Comparison of ENCODE assay signal across 1 cellular context in the genomic region with DNA sequence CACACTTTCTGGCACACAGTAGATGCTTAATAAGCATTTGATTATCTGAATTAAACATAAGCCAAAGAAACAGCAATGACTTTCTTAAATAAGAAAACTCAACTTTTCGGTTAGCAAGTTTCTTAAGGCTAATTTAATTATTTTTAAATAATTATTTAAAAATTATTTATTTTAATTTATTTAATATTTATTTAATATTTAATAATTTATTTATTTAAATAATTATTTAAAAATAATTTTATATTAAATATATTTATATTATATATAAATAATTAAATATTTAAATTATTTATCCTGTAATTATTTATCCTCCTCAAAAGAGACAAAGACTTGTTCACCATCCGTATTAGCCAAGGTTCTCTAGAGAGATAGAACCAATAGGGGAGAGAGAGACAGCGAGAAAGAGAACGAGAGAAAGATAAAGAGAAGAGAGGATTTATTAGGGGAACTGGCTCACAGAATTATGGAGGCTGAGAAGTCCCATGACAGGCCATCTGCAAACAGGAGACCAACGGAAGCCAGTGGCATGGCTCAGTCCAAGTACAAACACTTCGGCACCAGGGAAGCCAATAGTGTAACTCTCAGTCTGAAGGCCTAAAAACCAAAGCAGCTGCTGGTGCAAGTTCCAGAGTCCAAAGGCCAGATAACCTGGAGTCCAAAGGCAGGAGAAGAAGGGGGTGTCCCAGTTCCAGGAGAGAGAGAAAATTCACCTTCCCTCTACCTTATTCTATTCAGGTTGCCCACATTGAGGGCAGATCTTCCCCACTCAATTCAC.
TF ChIP-seq lines count a peak whose summit lies in the region.

No MANE protein-coding gene starts in this region.

TF ChIP-seq in H1, 55 proteins besides CTCF, POLR2A, EP300 and RAD21 (continued from another document):
- TF ChIP-seq ATF2 (IDR thresholded peaks at IDR 0.05; ENCODE audit: low read length) (no peak), NRF1 (IDR thresholded peaks at IDR 0.05; ENCODE audit: low read depth, low read length) (no peak), TCF12 (IDR thresholded peaks at IDR 0.05; ENCODE audit: low read depth, low read length) (no peak)
